23 cellular contexts compared by ENCODE assay signal in genomic region chr1:80837066-80837465, GRCh38.
"Had no signal": no experiment of that assay in that cellular context is flagged by ENCODE, and none has a peak within 500 bp of the region (broad histone marks: within the 10 kb centered on the region; RNA-seq: fewer than 3 reads in every experiment).

No MANE protein-coding gene starts in this region.

- H3K27me3 ChIP-seq: neural progenitor cell, ovary, right lobe of liver, sigmoid colon, stomach, thyroid gland, tibial nerve, upper lobe of left lung, vagina had no signal

- H3K27ac ChIP-seq: neural progenitor cell, ovary, parathyroid adenoma, psoas muscle, right lobe of liver, sigmoid colon, stomach, thoracic aorta, thyroid gland, tibial nerve, upper lobe of left lung, vagina had no signal

- H3K9me3 ChIP-seq: ovary, psoas muscle, right lobe of liver, sigmoid colon, thoracic aorta, thyroid gland, vagina had no signal

- H3K36me3 ChIP-seq: neural progenitor cell, ovary, right lobe of liver, sigmoid colon, stomach, thoracic aorta, thyroid gland, tibial nerve, upper lobe of left lung, vagina had no signal

- H3K4me3 ChIP-seq: neural progenitor cell, ovary, psoas muscle, right lobe of liver, sigmoid colon, stomach, thoracic aorta, thyroid gland, tibial nerve, upper lobe of left lung, vagina had no signal

- DNase-seq: occipital lobe; ovary; posterior cingulate gyrus; psoas muscle; right cardiac atrium; right lobe of liver; sigmoid colon; small intestine; stimulated activated CD4-positive, alpha-beta T cell treated with anti-CD3 and anti-CD28 coated beads, Interleukin-15, amount 100 ng/mL, for 24 hours; stimulated activated CD4-positive, alpha-beta T cell treated with anti-CD3 and anti-CD28 coated beads, Interleukin-2, amount 100 ng/mL, for 24 hours; stimulated activated CD4-positive, alpha-beta T cell treated with anti-CD3 and anti-CD28 coated beads, Interleukin-2, amount 100 ng/mL, for 48 hours; stimulated activated CD4-positive, alpha-beta T cell treated with anti-CD3 and anti-CD28 coated beads, Interleukin-4, amount 100 ng/mL, for 24 hours; stimulated activated naive B cell treated with anti-CD40 and anti-IgM and Interleukin-4, amounts not matched to agents 10 μg/mL and 1 μg/mL and 100 μg/mL, for 72 hours; stimulated activated naive CD4-positive, alpha-beta T cell treated with Interleukin-2 at 50 U/mL for 16 hours; stomach; thyroid gland; trophoblast cell; upper lobe of left lung had no signal

- H3K4me1 ChIP-seq: neural progenitor cell, parathyroid adenoma, psoas muscle, right lobe of liver, sigmoid colon, stomach, thyroid gland, tibial nerve, upper lobe of left lung, vagina had no signal
